In genomic region chr18:23238651-23239349, GRCh38 we compare ENCODE assay signal across 8 cellular contexts.
DNase-seq lines count a peak whose midpoint lies in the region; ATAC-seq and TF ChIP-seq lines count a peak whose summit lies in the region.

No MANE protein-coding gene starts in this region.

- H3K27me3 ChIP-seq in BLaER1 treated with 17β-estradiol and CSF1 and Interleukin-3, amounts not matched to agents 10 nM and 100 nM = no peaks in the 10 kb centered on the region
- H3K27me3 ChIP-seq in OCI-LY3 (ENCODE audit: low read depth, low read length) = no peaks in the 10 kb centered on the region
- H3K27me3 ChIP-seq in endodermal cell (ENCODE audit: control insufficient read depth, insufficient read depth, low read length, poor library complexity, severe bottlenecking) = no peaks in the 10 kb centered on the region

- peaks cover 0 to 45% (median 0%) of the 10 kb centered on the region in 11 experiments; a peak in 3 of 22 replicates for H3K36me3 ChIP-seq in BLaER1 treated with 17β-estradiol and CSF1 and Interleukin-3, amounts not matched to agents 10 nM and 100 nM
- H3K36me3 ChIP-seq in OCI-LY3 (replicated peaks; ENCODE audit: low read depth, low read length) = peaks cover 26% of the 10 kb centered on the region
- H3K36me3 ChIP-seq in endodermal cell (ENCODE audit: control insufficient read depth, insufficient read depth, low read length) = peaks cover 5% of the 10 kb centered on the region

- peaks cover 64 to 99% (median 97%) of the 10 kb centered on the region in 10 experiments for H3K4me1 ChIP-seq in BLaER1 treated with 17β-estradiol and CSF1 and Interleukin-3, amounts not matched to agents 10 nM and 100 nM
- H3K4me1 ChIP-seq in OCI-LY3 (ENCODE audit: low read length) (peaks cover 67% of the 10 kb centered on the region), endodermal cell (ENCODE audit: control insufficient read depth, insufficient read depth, low read length) (no peaks in the 10 kb centered on the region)

- H3K36me3 Mint-ChIP-seq in endodermal cell (ENCODE audit: low read depth) (peaks cover 43% of the 10 kb centered on the region), natural killer cell (no peaks in the 10 kb centered on the region)

- peak overlapping the region; percentile 76 to 89 (median 87) for H3K4me2 ChIP-seq in BLaER1 treated with 17β-estradiol and CSF1 and Interleukin-3, amounts not matched to agents 10 nM and 100 nM
- peak overlapping the region; percentile 59; the same call in 1 of the 2 replicates for H3K4me2 ChIP-seq in OCI-LY3 (ENCODE audit: low read length)

- H3K4me3 ChIP-seq in BLaER1 treated with 17β-estradiol and CSF1 and Interleukin-3, amounts not matched to agents 10 nM and 100 nM = no peak overlapping the region
- H3K4me3 ChIP-seq in OCI-LY3 (ENCODE audit: low read length) (no peak overlapping the region), endodermal cell (ENCODE audit: low read length) (no peak overlapping the region)

- 91% methylated on average over 11 to 12 of the region's 12 CpGs for WGBS in endodermal cell (ENCODE audit: insufficient coverage in 1 of 2, insufficient read length in 1 of 2), 2 experiments

- no peak for DNase-seq in endodermal cell
- DNase-seq in natural killer cell = no peak
- no peak for DNase-seq in 8988T

- H3K27me3 Mint-ChIP-seq in endodermal cell (ENCODE audit: insufficient read depth) (no peaks in the 10 kb centered on the region), natural killer cell (ENCODE audit: low read depth in 2 of 2) (no peaks in the 10 kb centered on the region)

- H3K9me3 Mint-ChIP-seq in endodermal cell = no peaks in the 10 kb centered on the region
- no peaks in the 10 kb centered on the region for H3K9me3 Mint-ChIP-seq in natural killer cell

- H3K27ac ChIP-seq in BLaER1 treated with 17β-estradiol and CSF1 and Interleukin-3, amounts not matched to agents 10 nM and 100 nM = peak overlapping the region in 9 of 11 experiments; percentile 63 to 82 (median 78); a peak in 17 of 22 replicates
- H3K27ac ChIP-seq in OCI-LY3 (ENCODE audit: low read length) = no peak overlapping the region
- no peak overlapping the region for H3K27ac ChIP-seq in endodermal cell (ENCODE audit: low read depth, low read length)

- H3K4me1 Mint-ChIP-seq in endodermal cell = peaks cover 13% of the 10 kb centered on the region
- H3K4me1 Mint-ChIP-seq in natural killer cell = peaks cover 21 to 23% of the 10 kb centered on the region in 2 donors

- H3K9ac ChIP-seq in BLaER1 treated with 17β-estradiol and CSF1 and Interleukin-3, amounts not matched to agents 10 nM and 100 nM = peak overlapping the region in 10 of 11 experiments; percentile 47 to 74 (median 69); a peak in 16 of 22 replicates
- H3K9ac ChIP-seq in OCI-LY3 (ENCODE audit: low read length) (no peak overlapping the region), endodermal cell (ENCODE audit: extremely low read depth, low read length, poor library complexity, severe bottlenecking) (no peak overlapping the region)

- H3K27ac Mint-ChIP-seq in endodermal cell (peak overlapping the region; percentile 84), natural killer cell (peak overlapping the region; percentile 67 to 80)

- TF ChIP-seq CTCF in OCI-LY3 (IDR thresholded peaks at IDR 0.05; ENCODE audit: low read depth, low read length) = no peak
- TF ChIP-seq CTCF in endodermal cell (conservative IDR thresholded peaks at IDR 0.05) = no peak
- TF ChIP-seq CTCF in natural killer cell (IDR thresholded peaks at IDR 0.05) = no peak

- H3K79me2 ChIP-seq in OCI-LY3 (ENCODE audit: low read length) = no peaks in the 10 kb centered on the region

- H3K9me3 ChIP-seq in BLaER1 treated with 17β-estradiol and CSF1 and Interleukin-3, amounts not matched to agents 10 nM and 100 nM (replicated peaks in 1 of 11) = no peaks in the 10 kb centered on the region
- H3K9me3 ChIP-seq in OCI-LY3 (ENCODE audit: insufficient read depth, low read length) (no peaks in the 10 kb centered on the region), endodermal cell (ENCODE audit: control insufficient read depth, low read length) (no peaks in the 10 kb centered on the region)

- no peak overlapping the region for H2AFZ ChIP-seq in OCI-LY3 (ENCODE audit: low read depth, low read length)

- intact Hi-C loops in natural killer cell (cut with micrococcal nuclease) = loop anchor here (10.0 kb wide), 2 partner anchors 326 to 776 kb away; partner anchors contain the start of gene TTC39C

- no peaks in the 10 kb centered on the region for H4K20me1 ChIP-seq in BLaER1 treated with 17β-estradiol and CSF1 and Interleukin-3, amounts not matched to agents 10 nM and 100 nM
- no peaks in the 10 kb centered on the region for H4K20me1 ChIP-seq in OCI-LY3 (ENCODE audit: insufficient read depth, low read length)

- no peak for ATAC-seq in natural killer cell
- no peak for ATAC-seq in HG03521 (IDR thresholded peaks at IDR 0.05; ENCODE audit: unreplicated experiment)
- ATAC-seq in GM18519 (IDR thresholded peaks at IDR 0.05; ENCODE audit: low FRiP score, unreplicated experiment) = no peak
- ATAC-seq in GM21619 (IDR thresholded peaks at IDR 0.05; ENCODE audit: unreplicated experiment) = no peak

- H3K4me3 Mint-ChIP-seq in endodermal cell = no peak overlapping the region
- H3K4me3 Mint-ChIP-seq in natural killer cell = peak overlapping the region; percentile 66

Comparison
In these comparisons a context has a peak if more than half of its experiments do, and no peak if none do; other contexts are left out.
1. H3K27ac ChIP-seq: peak in BLaER1 treated with 17β-estradiol and CSF1 and Interleukin-3, amounts not matched to agents 10 nM and 100 nM (9 of 11); none in OCI-LY3 (single experiment) and endodermal cell (single experiment).
2. H3K9ac ChIP-seq: peak in BLaER1 treated with 17β-estradiol and CSF1 and Interleukin-3, amounts not matched to agents 10 nM and 100 nM (10 of 11); none in OCI-LY3 (single experiment) and endodermal cell (single experiment).